ENCODE assay signal across 15 cellular contexts in genomic region chr1:175649416-175649815, GRCh38.
DNase-seq lines count a peak whose midpoint lies in the region; ATAC-seq and TF ChIP-seq lines count a peak whose summit lies in the region.
"Had no signal": no experiment of that assay in that cellular context is flagged by ENCODE, and none has a peak within 500 bp of the region (broad histone marks: within the 10 kb centered on the region; RNA-seq: fewer than 3 reads in every experiment).

No MANE protein-coding gene starts in this region.

- CTCF ChIA-PET in WTC11 (lab: Charles Lee), result interaction anchor here (0.9 to 1.3 kb wide), 4 partner anchors 12 to 273 kb away, joined by 3 to 7 read pairs (median 3); partner anchors contain the start of gene TNR

- ATAC-seq in stimulated activated naive CD8-positive, alpha-beta T cell treated with anti-CD3 and anti-CD28 coated beads, Interleukin-15, amount 100 ng/mL, for 72 hours, result peak; percentile 22
- ATAC-seq in stimulated activated naive CD8-positive, alpha-beta T cell treated with anti-CD3 and anti-CD28 coated beads, Interleukin-15, Interleukin-2, amounts not matched to agents 100 U/mL and 50 U/mL, for 24 hours, result no peak
- ATAC-seq in WTC11, result peak; percentile 68
- ATAC-seq in GM19395 (IDR thresholded peaks at IDR 0.05; ENCODE audit: unreplicated experiment), result no peak
- ATAC-seq in left ventricle myocardium superior, result no peak
- ATAC-seq: CD8-positive, alpha-beta T cell; K562 had no signal

- H3K27ac Mint-ChIP-seq in stimulated activated naive CD8-positive, alpha-beta T cell treated with anti-CD3 and anti-CD28 coated beads, Interleukin-15, amount 100 ng/mL, for 72 hours, result no peak overlapping the region
- no peak overlapping the region for H3K27ac Mint-ChIP-seq in WTC11
- H3K27ac Mint-ChIP-seq: B cell; CD8-positive, alpha-beta T cell had no signal

- no peak for TF ChIP-seq CTCF in WTC11 (IDR thresholded peaks at IDR 0.05)

- intact Hi-C loops in left ventricle myocardium superior (cut with micrococcal nuclease), result no loop called here

- H3K9me3 Mint-ChIP-seq in stimulated activated naive CD8-positive, alpha-beta T cell treated with anti-CD3 and anti-CD28 coated beads, Interleukin-15, amount 100 ng/mL, for 72 hours, result no peaks in the 10 kb centered on the region
- H3K9me3 Mint-ChIP-seq in WTC11, result no peaks in the 10 kb centered on the region
- H3K9me3 Mint-ChIP-seq: CD8-positive, alpha-beta T cell had no signal

- H3K27me3 Mint-ChIP-seq in stimulated activated naive CD8-positive, alpha-beta T cell treated with anti-CD3 and anti-CD28 coated beads, Interleukin-15, amount 100 ng/mL, for 72 hours, result no peaks in the 10 kb centered on the region
- H3K27me3 Mint-ChIP-seq in WTC11 (ENCODE audit: low read depth), result no peaks in the 10 kb centered on the region

- H3K4me3 Mint-ChIP-seq in stimulated activated naive CD8-positive, alpha-beta T cell treated with anti-CD3 and anti-CD28 coated beads, Interleukin-15, amount 100 ng/mL, for 72 hours, result no peak overlapping the region
- H3K4me3 Mint-ChIP-seq in WTC11, result no peak overlapping the region
- H3K4me3 Mint-ChIP-seq: B cell; CD8-positive, alpha-beta T cell had no signal

- POLR2A ChIA-PET in WTC11 (lab: Charles Lee), result no interaction called here

- no peaks in the 10 kb centered on the region for H3K36me3 Mint-ChIP-seq in WTC11
- H3K36me3 Mint-ChIP-seq: CD8-positive, alpha-beta T cell had no signal

- no peaks in the 10 kb centered on the region for H3K4me1 Mint-ChIP-seq in stimulated activated naive CD8-positive, alpha-beta T cell treated with anti-CD3 and anti-CD28 coated beads, Interleukin-15, amount 100 ng/mL, for 72 hours
- peaks cover 10% of the 10 kb centered on the region for H3K4me1 Mint-ChIP-seq in WTC11
- H3K4me1 Mint-ChIP-seq: B cell had no signal

- no peak for DNase-seq in stimulated activated naive CD8-positive, alpha-beta T cell treated with anti-CD3 and anti-CD28 coated beads, Interleukin-15, amount 100 ng/mL, for 72 hours
- DNase-seq in stimulated activated naive CD8-positive, alpha-beta T cell treated with anti-CD3 and anti-CD28 coated beads, Interleukin-15, Interleukin-2, amounts not matched to agents 100 U/mL and 50 U/mL, for 24 hours, result no peak
- no peak for DNase-seq in WTC11 (ENCODE audit: low spot score)
- DNase-seq in iPS-NIHi7 (ENCODE audit: extremely low spot score), result peak; percentile 44
- DNase-seq in left ventricle myocardium superior, result no peak
- DNase-seq in NCI-H446 treated with DMSO at 0.1 percent for 48 hours (lab: John Stamatoyannopoulos, UW), result no peak
- DNase-seq: Calu3; CD8-positive, alpha-beta T cell; DMS79 treated with DMSO at 0.1 percent for 48 hours; GOT3; HCEC 1CT; IMR-90 had no signal

TF ChIP-seq in WTC11, 78 proteins besides CTCF, POLR2A, EP300 and RAD21:
- no peak for TF ChIP-seq E2F1 (CRISPR knock-in tag; IDR thresholded peaks at IDR 0.05)

Comparison
In these comparisons a context has a peak if more than half of its experiments do, and no peak if none do; other contexts are left out.
1. ATAC-seq: peak in stimulated activated naive CD8-positive, alpha-beta T cell treated with anti-CD3 and anti-CD28 coated beads, Interleukin-15, amount 100 ng/mL, for 72 hours (single experiment) and WTC11 (single experiment); none in stimulated activated naive CD8-positive, alpha-beta T cell treated with anti-CD3 and anti-CD28 coated beads, Interleukin-15, Interleukin-2, amounts not matched to agents 100 U/mL and 50 U/mL, for 24 hours (single experiment), GM19395 (single experiment) and left ventricle myocardium superior (single experiment).